Comparison of ENCODE assay signal across 8 cellular contexts in the genomic region with DNA sequence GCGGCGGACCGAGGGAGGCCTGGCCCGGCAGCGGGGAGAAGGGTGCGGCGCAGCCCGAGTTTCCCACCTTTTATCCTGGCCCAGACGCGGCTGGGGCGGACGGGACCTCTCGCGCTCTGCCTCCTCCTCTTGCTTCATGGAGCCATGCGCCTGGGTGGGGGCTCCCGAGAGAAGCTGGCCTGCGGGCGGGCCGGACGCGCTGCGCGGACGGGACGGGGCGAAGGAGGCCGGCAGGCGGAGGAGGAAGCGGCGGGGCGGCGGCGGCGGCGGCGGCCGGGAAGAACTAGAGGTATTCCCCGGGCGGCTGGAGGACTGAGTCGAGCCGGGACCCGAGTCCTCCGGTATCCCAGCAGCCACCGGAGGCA. TPM values are rescaled to one million over a fixed set of nuclear protein-coding genes. Genes with fewer than 3 reads are reported as not detected.
DNase-seq lines count a peak whose midpoint lies in the region; ATAC-seq and TF ChIP-seq lines count a peak whose summit lies in the region.
"Not testable (repeated sequence)": the region's sequence is repeated elsewhere in the genome, so short reads cannot be mapped to it uniquely, and the experiment has no call there.

No MANE protein-coding gene starts in this region.

- H3K27me3 ChIP-seq in AG04450 (ENCODE audit: control insufficient read depth, insufficient read depth, low read length); HAP-1 (ENCODE audit: low read depth); PC-9 (ENCODE audit: insufficient read depth, low read depth); iPS DF 6.9 (ENCODE audit: control insufficient read depth, insufficient read depth, low read length); naive thymus-derived CD4-positive, alpha-beta T cell (ENCODE audit: control insufficient read depth in 2 of 2, insufficient read depth in 2 of 2, low read length in 2 of 2); smooth muscle cell (ENCODE audit: low read depth): not testable (repeated sequence)

- CTCF ChIA-PET in AG04450 (lab: Charles Lee); PC-9 (lab: Charles Lee); naive thymus-derived CD4-positive, alpha-beta T cell (lab: Charles Lee): not testable (repeated sequence)

- POLR2A ChIA-PET in AG04450 (lab: Yijun Ruan, JAX); PC-9 (lab: Charles Lee; ENCODE audit: unreplicated experiment): not testable (repeated sequence)
- POLR2A ChIA-PET in naive thymus-derived CD4-positive, alpha-beta T cell (lab: Charles Lee): interaction anchor here (1.4 kb wide), 1 partner anchor 253 kb away, joined by 3 read pairs; no protein-coding TSS in a partner anchor

- H2AFZ ChIP-seq in PC-9; smooth muscle cell (ENCODE audit: low read depth): not testable (repeated sequence)

- H3K9me2 ChIP-seq in PC-9 (ENCODE audit: insufficient read depth): not testable (repeated sequence)

- intact Hi-C loops in PC-9 (cut with micrococcal nuclease; ENCODE audit: unreplicated experiment); activated T-helper 1 cell treated with anti-CD3 and anti-CD28 coated beads, Interleukin-12 subunit alpha, Interleukin-12 subunit beta, Interleukin-2, Interleukin-4 antibody, amounts not matched to agents 30 ng/mL and 10 ng/mL and 1 ng/mL, durations not matched to agents 14 hours and 24 hours and 36 hours (cut with micrococcal nuclease): not testable (repeated sequence)
- intact Hi-C loops in naive thymus-derived CD4-positive, alpha-beta T cell (cut with micrococcal nuclease): loop anchor here in 1 of 2 donors (10.0 kb wide), 1 partner anchor 379 kb away; a partner anchor contains a TSS

- not testable (repeated sequence) for H3K9me3 Mint-ChIP-seq in activated T-helper 1 cell treated with anti-CD3 and anti-CD28 coated beads, Interleukin-12 subunit alpha, Interleukin-12 subunit beta, Interleukin-2, Interleukin-4 antibody, amounts not matched to agents 30 ng/mL and 10 ng/mL and 1 ng/mL, durations not matched to agents 14 hours and 24 hours and 36 hours; naive thymus-derived CD4-positive, alpha-beta T cell

- H3K27ac Mint-ChIP-seq in activated T-helper 1 cell treated with anti-CD3 and anti-CD28 coated beads, Interleukin-12 subunit alpha, Interleukin-12 subunit beta, Interleukin-2, Interleukin-4 antibody, amounts not matched to agents 30 ng/mL and 10 ng/mL and 1 ng/mL, durations not matched to agents 14 hours and 24 hours and 36 hours: peak overlapping the region; percentile 40
- peak overlapping the region in 6 of 9 donors; percentile 72 to 91 (median 83) for H3K27ac Mint-ChIP-seq in naive thymus-derived CD4-positive, alpha-beta T cell

- H3K79me2 ChIP-seq in PC-9 (ENCODE audit: low read depth) (peaks cover 35% of the 10 kb centered on the region), smooth muscle cell (ENCODE audit: low read depth) (peaks cover 44% of the 10 kb centered on the region)

- in situ Hi-C loops in HAP-1 (cut with MboI; ENCODE audit: low sequenced_read_pairs): not testable (repeated sequence)

- not testable (repeated sequence) for H3K9me3 ChIP-seq in AG04450 (ENCODE audit: control insufficient read depth, insufficient read depth, low read length); HAP-1; PC-9 (ENCODE audit: insufficient read depth, low read depth); iPS DF 6.9 (ENCODE audit: control insufficient read depth, insufficient read depth, low read length); naive thymus-derived CD4-positive, alpha-beta T cell (ENCODE audit: control insufficient read depth in 2 of 3, low read length in 3 of 3); smooth muscle cell (replicated peaks; ENCODE audit: low read depth)

- not testable (repeated sequence) for H3K4me2 ChIP-seq in PC-9
- peak overlapping the region; percentile 78 for H3K4me2 ChIP-seq in smooth muscle cell

- H3K4me1 ChIP-seq in HAP-1; iPS DF 6.9 (ENCODE audit: control insufficient read depth, insufficient read depth, low read length); smooth muscle cell (ENCODE audit: low read depth): not testable (repeated sequence)
- H3K4me1 ChIP-seq in PC-9 (replicated peaks; ENCODE audit: insufficient read depth): peaks cover 16% of the 10 kb centered on the region
- H3K4me1 ChIP-seq in naive thymus-derived CD4-positive, alpha-beta T cell (ENCODE audit: control insufficient read depth in 2 of 2, insufficient read depth in 2 of 2, low read length in 2 of 2): peaks cover 7 to 11% of the 10 kb centered on the region in 2 donors

- H3K4me1 Mint-ChIP-seq in activated T-helper 1 cell treated with anti-CD3 and anti-CD28 coated beads, Interleukin-12 subunit alpha, Interleukin-12 subunit beta, Interleukin-2, Interleukin-4 antibody, amounts not matched to agents 30 ng/mL and 10 ng/mL and 1 ng/mL, durations not matched to agents 14 hours and 24 hours and 36 hours (ENCODE audit: low read depth): peaks cover 22% of the 10 kb centered on the region
- peaks cover 12 to 47% (median 27%) of the 10 kb centered on the region in 7 donors for H3K4me1 Mint-ChIP-seq in naive thymus-derived CD4-positive, alpha-beta T cell

- H3K36me3 Mint-ChIP-seq in activated T-helper 1 cell treated with anti-CD3 and anti-CD28 coated beads, Interleukin-12 subunit alpha, Interleukin-12 subunit beta, Interleukin-2, Interleukin-4 antibody, amounts not matched to agents 30 ng/mL and 10 ng/mL and 1 ng/mL, durations not matched to agents 14 hours and 24 hours and 36 hours (ENCODE audit: low read depth); naive thymus-derived CD4-positive, alpha-beta T cell: not testable (repeated sequence)

- not testable (repeated sequence) for H3K36me3 ChIP-seq in HAP-1 (replicated peaks); PC-9 (ENCODE audit: low read depth); iPS DF 6.9 (ENCODE audit: control insufficient read depth, insufficient read depth, low read length); naive thymus-derived CD4-positive, alpha-beta T cell (ENCODE audit: control insufficient read depth in 2 of 3, insufficient read depth in 3 of 3, low read length in 3 of 3); smooth muscle cell (ENCODE audit: low read depth)

- H3K9ac ChIP-seq in smooth muscle cell (ENCODE audit: low read depth): peak overlapping the region; percentile 90

- H3K4me3 ChIP-seq in AG04450 (ENCODE audit: low read depth, low read length) (peak overlapping the region; percentile 54), HAP-1 (peak overlapping the region; percentile 27), PC-9 (peak overlapping the region; percentile 62; the same call in 1 of the 2 replicates), iPS DF 6.9 (ENCODE audit: low read length) (peak overlapping the region; percentile 74; the same call in 1 of the 2 replicates), smooth muscle cell (peak overlapping the region; percentile 67)
- not testable (repeated sequence) for H3K4me3 ChIP-seq in naive thymus-derived CD4-positive, alpha-beta T cell (ENCODE audit: low read length)

- not testable (repeated sequence) for DNase-seq in AG04450 (ENCODE audit: low read depth, low spot score); PC-9; activated T-helper 1 cell treated with anti-CD3 and anti-CD28 coated beads, Interleukin-12 subunit alpha, Interleukin-12 subunit beta, Interleukin-2, Interleukin-4 antibody, amounts not matched to agents 30 ng/mL and 10 ng/mL and 1 ng/mL, durations not matched to agents 14 hours and 24 hours and 36 hours (ENCODE audit: low spot score); iPS DF 6.9 (ENCODE audit: low read depth, low spot score); smooth muscle cell (lab: John Stamatoyannopoulos, UW; ENCODE audit: unreplicated experiment)
- peak in 1 of 2 experiments; percentile 17 for DNase-seq in HAP-1 (ENCODE audit: low spot score in 2 of 2)
- peak; percentile 50 for DNase-seq in ecto neural progenitor cell (ENCODE audit: low spot score)
- DNase-seq in naive thymus-derived CD4-positive, alpha-beta T cell: peak in 1 of 9 donors; percentile 28

- not testable (repeated sequence) for TF ChIP-seq CTCF in AG04450 (IDR thresholded peaks at IDR 0.05; ENCODE audit: low read depth, low read length); PC-9 (conservative IDR thresholded peaks at IDR 0.05); smooth muscle cell (IDR thresholded peaks at IDR 0.05; ENCODE audit: borderline replicate concordance, insufficient read depth, poor library complexity, severe bottlenecking)

- not testable (repeated sequence) for H4K20me1 ChIP-seq in PC-9 (ENCODE audit: insufficient read depth)
- H4K20me1 ChIP-seq in smooth muscle cell (ENCODE audit: low read depth): peaks cover 17% of the 10 kb centered on the region

- peak overlapping the region; percentile 83 for H3K4me3 Mint-ChIP-seq in activated T-helper 1 cell treated with anti-CD3 and anti-CD28 coated beads, Interleukin-12 subunit alpha, Interleukin-12 subunit beta, Interleukin-2, Interleukin-4 antibody, amounts not matched to agents 30 ng/mL and 10 ng/mL and 1 ng/mL, durations not matched to agents 14 hours and 24 hours and 36 hours
- H3K4me3 Mint-ChIP-seq in naive thymus-derived CD4-positive, alpha-beta T cell: peak overlapping the region; percentile 76 to 93 (median 86)

- H3K27ac ChIP-seq in AG04450 (ENCODE audit: low read depth, low read length) (peak overlapping the region; percentile 31), PC-9 (peak overlapping the region; percentile 46; the same call in 1 of the 2 replicates), smooth muscle cell (ENCODE audit: low read depth) (peak overlapping the region; percentile 85)
- not testable (repeated sequence) for H3K27ac ChIP-seq in iPS DF 6.9 (ENCODE audit: low read length)
- peak overlapping the region; percentile 72 for H3K27ac ChIP-seq in naive thymus-derived CD4-positive, alpha-beta T cell (ENCODE audit: low read depth, low read length)

- not testable (repeated sequence) for H3K27me3 Mint-ChIP-seq in activated T-helper 1 cell treated with anti-CD3 and anti-CD28 coated beads, Interleukin-12 subunit alpha, Interleukin-12 subunit beta, Interleukin-2, Interleukin-4 antibody, amounts not matched to agents 30 ng/mL and 10 ng/mL and 1 ng/mL, durations not matched to agents 14 hours and 24 hours and 36 hours (ENCODE audit: insufficient read depth); naive thymus-derived CD4-positive, alpha-beta T cell

- not testable (repeated sequence) for H3F3A ChIP-seq in PC-9 (ENCODE audit: insufficient read depth, low read depth); smooth muscle cell (ENCODE audit: low read depth)

- ATAC-seq in naive thymus-derived CD4-positive, alpha-beta T cell: not testable (repeated sequence)

- WGBS in iPS DF 6.9 (ENCODE audit: insufficient coverage, insufficient read length): no CpG with 5 or more reads among the region's 44 CpGs
- 0% methylated on average over 12 of the region's 44 CpGs for WGBS in smooth muscle cell (ENCODE audit: low lambda C conversion rate)

- not testable (repeated sequence) for BruUV-seq in PC-9 (replicated peaks; lab: Mats Ljungman, UMichigan)

RNA-seq across cellular contexts. Expression of a gene that starts 0.4 kb away (rescaled TPM):
- polyA plus RNA-seq in AG04450 (2011; rRNA removed): 0.07 and 0.09 TPM in 2 replicates
- polyA minus RNA-seq in AG04450 (2011; rRNA and poly(A)+ RNA removed): 0.09 and 0.13 TPM in 2 replicates
- 0.70 and 0.88 TPM in 2 replicates for total RNA-seq in PC-9 (2021)
- 0.29 TPM in 1 of 2 replicates, not detected in the other for total RNA-seq in activated T-helper 1 cell treated with anti-CD3 and anti-CD28 coated beads, Interleukin-12 subunit alpha, Interleukin-12 subunit beta, Interleukin-2, Interleukin-4 antibody, amounts not matched to agents 30 ng/mL and 10 ng/mL and 1 ng/mL, durations not matched to agents 14 hours and 24 hours and 36 hours
- under 1 TPM; 0.12 to 0.89 (median 0.49) TPM for total RNA-seq in naive thymus-derived CD4-positive, alpha-beta T cell
- polyA plus RNA-seq in naive thymus-derived CD4-positive, alpha-beta T cell: not detected
- not detected in 2 replicates for total RNA-seq in smooth muscle cell
- 0.17 TPM in 1 of 2 replicates, not detected in the other for polyA plus RNA-seq in smooth muscle cell
